13 cellular contexts compared by ENCODE assay signal in genomic region chr20:46374383-46374782, GRCh38. TPM values are rescaled to one million over a fixed set of nuclear protein-coding genes. Genes with fewer than 3 reads are reported as not detected.
DNase-seq lines count a peak whose midpoint lies in the region; ATAC-seq and TF ChIP-seq lines count a peak whose summit lies in the region.
"Had no signal": no experiment of that assay in that cellular context is flagged by ENCODE, and none has a peak within 500 bp of the region (broad histone marks: within the 10 kb centered on the region; RNA-seq: fewer than 3 reads in every experiment).

No MANE protein-coding gene starts in this region.

- intact Hi-C loops in activated CD8-positive, alpha-beta T cell treated with anti-CD3 and anti-CD28 coated beads for 36 hours (cut with micrococcal nuclease) = no loop called here
- intact Hi-C loops in left colon (cut with DNase I, micrococcal nuclease) = no loop called here
- intact Hi-C loops in naive thymus-derived CD4-positive, alpha-beta T cell (cut with micrococcal nuclease) = no loop called here

- ATAC-seq in activated CD8-positive, alpha-beta T cell treated with anti-CD3 and anti-CD28 coated beads, Interleukin-2, amount 10 ng/mL, durations not matched to agents 7 days and 5 days = no peak
- no peak for ATAC-seq in activated CD8-positive, alpha-beta T cell treated with anti-CD3 and anti-CD28 coated beads for 36 hours
- peak; percentile 33 for ATAC-seq in left colon
- ATAC-seq in naive thymus-derived CD4-positive, alpha-beta T cell = no peak
- no peak for ATAC-seq in HG02588 (IDR thresholded peaks at IDR 0.05; ENCODE audit: unreplicated experiment)

- H3K27me3 Mint-ChIP-seq in activated CD8-positive, alpha-beta T cell treated with anti-CD3 and anti-CD28 coated beads, Interleukin-2, amount 10 ng/mL, durations not matched to agents 7 days and 5 days (ENCODE audit: low read depth) = no peaks in the 10 kb centered on the region
- no peaks in the 10 kb centered on the region for H3K27me3 Mint-ChIP-seq in activated CD8-positive, alpha-beta T cell treated with anti-CD3 and anti-CD28 coated beads for 36 hours
- H3K27me3 Mint-ChIP-seq in naive thymus-derived CD4-positive, alpha-beta T cell = no peaks in the 10 kb centered on the region

- H3K4me3 ChIP-seq in naive thymus-derived CD4-positive, alpha-beta T cell (ENCODE audit: low read length) = no peak overlapping the region
- H3K4me3 ChIP-seq: BLaER1 had no signal

- no peaks in the 10 kb centered on the region for H3K9me3 ChIP-seq in naive thymus-derived CD4-positive, alpha-beta T cell (ENCODE audit: control insufficient read depth in 2 of 3, low read length in 3 of 3)
- H3K9me3 ChIP-seq: BLaER1 had no signal

- CTCF ChIA-PET in activated CD8-positive, alpha-beta T cell treated with anti-CD3 and anti-CD28 coated beads, Interleukin-2, amount 10 ng/mL, durations not matched to agents 7 days and 5 days (lab: Charles Lee) = no interaction called here
- CTCF ChIA-PET in activated CD8-positive, alpha-beta T cell treated with anti-CD3 and anti-CD28 coated beads for 36 hours (lab: Charles Lee) = interaction anchor here (1.2 to 1.3 kb wide), 2 partner anchors 10 to 38 kb away, joined by 3 to 6 read pairs; no protein-coding TSS in a partner anchor
- CTCF ChIA-PET in naive thymus-derived CD4-positive, alpha-beta T cell (lab: Charles Lee) = no interaction called here

- POLR2A ChIA-PET in activated CD8-positive, alpha-beta T cell treated with anti-CD3 and anti-CD28 coated beads, Interleukin-2, amount 10 ng/mL, durations not matched to agents 7 days and 5 days (lab: Charles Lee) = interaction anchor here (1.4 kb wide), 1 partner anchor 27 kb away, joined by 4 read pairs; no protein-coding TSS in a partner anchor
- POLR2A ChIA-PET in activated CD8-positive, alpha-beta T cell treated with anti-CD3 and anti-CD28 coated beads for 36 hours (lab: Charles Lee) = interaction anchor here (1.0 to 2.0 kb wide), 3 partner anchors 10 to 33 kb away, joined by 3 to 8 read pairs (median 4); no protein-coding TSS in a partner anchor
- POLR2A ChIA-PET in naive thymus-derived CD4-positive, alpha-beta T cell (lab: Charles Lee) = interaction anchor here (7.7 kb wide), 1 partner anchor 9 kb away, joined by 44 read pairs; no protein-coding TSS in a partner anchor

- peaks cover 19 to 91% (median 37%) of the 10 kb centered on the region in 3 experiments for H3K36me3 ChIP-seq in naive thymus-derived CD4-positive, alpha-beta T cell (ENCODE audit: control insufficient read depth in 2 of 3, insufficient read depth in 3 of 3, low read length in 3 of 3)

- H3K27ac Mint-ChIP-seq in activated CD8-positive, alpha-beta T cell treated with anti-CD3 and anti-CD28 coated beads, Interleukin-2, amount 10 ng/mL, durations not matched to agents 7 days and 5 days = peak overlapping the region; percentile 1
- no peak overlapping the region for H3K27ac Mint-ChIP-seq in activated CD8-positive, alpha-beta T cell treated with anti-CD3 and anti-CD28 coated beads for 36 hours
- peak overlapping the region in 6 of 9 donors; percentile 28 to 90 (median 74) for H3K27ac Mint-ChIP-seq in naive thymus-derived CD4-positive, alpha-beta T cell
- H3K27ac Mint-ChIP-seq: HFFc6 had no signal

- H3K4me1 ChIP-seq in naive thymus-derived CD4-positive, alpha-beta T cell (ENCODE audit: control insufficient read depth in 2 of 2, insufficient read depth in 2 of 2, low read length in 2 of 2) = no peaks in the 10 kb centered on the region

- peaks cover 2% of the 10 kb centered on the region for H3K4me1 Mint-ChIP-seq in activated CD8-positive, alpha-beta T cell treated with anti-CD3 and anti-CD28 coated beads, Interleukin-2, amount 10 ng/mL, durations not matched to agents 7 days and 5 days (ENCODE audit: low read depth)
- peaks cover 8% of the 10 kb centered on the region for H3K4me1 Mint-ChIP-seq in activated CD8-positive, alpha-beta T cell treated with anti-CD3 and anti-CD28 coated beads for 36 hours (ENCODE audit: low read depth)
- H3K4me1 Mint-ChIP-seq in naive thymus-derived CD4-positive, alpha-beta T cell = peaks cover 0 to 15% (median 0%) of the 10 kb centered on the region in 7 donors

- no peaks in the 10 kb centered on the region for H3K9me3 Mint-ChIP-seq in activated CD8-positive, alpha-beta T cell treated with anti-CD3 and anti-CD28 coated beads, Interleukin-2, amount 10 ng/mL, durations not matched to agents 7 days and 5 days (ENCODE audit: insufficient read depth)
- no peaks in the 10 kb centered on the region for H3K9me3 Mint-ChIP-seq in activated CD8-positive, alpha-beta T cell treated with anti-CD3 and anti-CD28 coated beads for 36 hours
- no peaks in the 10 kb centered on the region for H3K9me3 Mint-ChIP-seq in naive thymus-derived CD4-positive, alpha-beta T cell
- H3K9me3 Mint-ChIP-seq: HFFc6 had no signal

- H3K4me3 Mint-ChIP-seq in activated CD8-positive, alpha-beta T cell treated with anti-CD3 and anti-CD28 coated beads, Interleukin-2, amount 10 ng/mL, durations not matched to agents 7 days and 5 days = no peak overlapping the region
- no peak overlapping the region for H3K4me3 Mint-ChIP-seq in activated CD8-positive, alpha-beta T cell treated with anti-CD3 and anti-CD28 coated beads for 36 hours
- H3K4me3 Mint-ChIP-seq in naive thymus-derived CD4-positive, alpha-beta T cell = no peak overlapping the region
- H3K4me3 Mint-ChIP-seq: HFFc6 had no signal

- peaks cover 66% of the 10 kb centered on the region for H3K36me3 Mint-ChIP-seq in activated CD8-positive, alpha-beta T cell treated with anti-CD3 and anti-CD28 coated beads, Interleukin-2, amount 10 ng/mL, durations not matched to agents 7 days and 5 days (ENCODE audit: low read depth)
- H3K36me3 Mint-ChIP-seq in activated CD8-positive, alpha-beta T cell treated with anti-CD3 and anti-CD28 coated beads for 36 hours (ENCODE audit: low read depth) = peaks cover 15% of the 10 kb centered on the region
- peaks cover 30 to 53% (median 36%) of the 10 kb centered on the region in 5 donors for H3K36me3 Mint-ChIP-seq in naive thymus-derived CD4-positive, alpha-beta T cell

- TF ChIP-seq CTCF in activated CD8-positive, alpha-beta T cell treated with anti-CD3 and anti-CD28 coated beads for 36 hours (IDR thresholded peaks at IDR 0.05) = no peak

- DNase-seq in activated CD8-positive, alpha-beta T cell treated with anti-CD3 and anti-CD28 coated beads, Interleukin-2, amount 10 ng/mL, durations not matched to agents 7 days and 5 days = no peak
- DNase-seq in activated CD8-positive, alpha-beta T cell treated with anti-CD3 and anti-CD28 coated beads for 36 hours = no peak
- DNase-seq in left colon (no peak), GDM1 (lab: John Stamatoyannopoulos, UW) (no peak), NCI-H1417 (lab: John Stamatoyannopoulos, UW) (no peak)
- no peak for DNase-seq in naive thymus-derived CD4-positive, alpha-beta T cell
- DNase-seq: 8988T, AML-193, DMS79, HCEC 1CT, HFFc6 had no signal

- no peaks in the 10 kb centered on the region for H3K27me3 ChIP-seq in naive thymus-derived CD4-positive, alpha-beta T cell (ENCODE audit: control insufficient read depth in 2 of 2, insufficient read depth in 2 of 2, low read length in 2 of 2)
- H3K27me3 ChIP-seq: BLaER1 had no signal

- H3K27ac ChIP-seq in naive thymus-derived CD4-positive, alpha-beta T cell (ENCODE audit: low read depth, low read length) = no peak overlapping the region
- H3K27ac ChIP-seq: BLaER1 had no signal

RNA-seq across cellular contexts. Expression of gene ELMO2, which starts 32.0 kb away (rescaled TPM):
- total RNA-seq in activated CD8-positive, alpha-beta T cell treated with anti-CD3 and anti-CD28 coated beads, Interleukin-2, amount 10 ng/mL, durations not matched to agents 7 days and 5 days = 10 to 100 TPM; 66.1 to 82.3 TPM
- total RNA-seq in activated CD8-positive, alpha-beta T cell treated with anti-CD3 and anti-CD28 coated beads for 36 hours = 10 to 100 TPM; 36.2 to 38.1 TPM
- total RNA-seq in left colon = 10 to 100 TPM; 25.3 to 30.2 TPM
- 100 to 1,000 TPM in 1 of 5 experiments, 10 to 100 TPM in 4; 50.8 to 104 (median 52.3) TPM for total RNA-seq in naive thymus-derived CD4-positive, alpha-beta T cell
- polyA plus RNA-seq in naive thymus-derived CD4-positive, alpha-beta T cell = 10 to 100 TPM; 35.6 to 67.4 TPM
